24 cellular contexts compared by ENCODE assay signal in genomic region chr10:70558295-70558694, GRCh38. TPM values are rescaled to one million over a fixed set of nuclear protein-coding genes. Genes with fewer than 3 reads are reported as not detected.
DNase-seq lines count a peak whose midpoint lies in the region; ATAC-seq and TF ChIP-seq lines count a peak whose summit lies in the region.
"Had no signal": no experiment of that assay in that cellular context is flagged by ENCODE, and none has a peak within 500 bp of the region (broad histone marks: within the 10 kb centered on the region; RNA-seq: fewer than 3 reads in every experiment).

No MANE protein-coding gene starts in this region.

- DNase-seq in left cardiac atrium (peak; percentile 14), cardiac septum (ENCODE audit: low spot score) (no peak), nephron progenitor cell (no peak), aorta (peak; percentile 4 to 9), erythroblast (lab: John Stamatoyannopoulos, UW) (no peak)
- DNase-seq in central memory CD8-positive, alpha-beta T cell (ENCODE audit: low spot score in 2 of 2), result no peak
- DNase-seq: DMS 273 treated with DMSO at 0.1 percent for 48 hours; foreskin fibroblast; GM23248; hippocampal formation; mesenchymal stem cell; MM.1S; naive B cell; NCI-H1436; NCI-H524 treated with DMSO at 0.1 percent for 48 hours; stimulated activated naive CD4-positive, alpha-beta T cell treated with Interleukin-2 at 50 U/mL for 16 hours had no signal

- peaks cover 3% of the 10 kb centered on the region for H3K36me3 Mint-ChIP-seq in central memory CD8-positive, alpha-beta T cell (ENCODE audit: insufficient read depth)
- peaks cover 6% of the 10 kb centered on the region for H3K36me3 Mint-ChIP-seq in nephron progenitor cell (ENCODE audit: low read depth)
- H3K36me3 Mint-ChIP-seq: naive B cell, type B pancreatic cell had no signal

- H3K27me3 ChIP-seq in aorta (ENCODE audit: control insufficient read depth in 1 of 2, insufficient read depth in 2 of 2, low read length in 1 of 2), result no peaks in the 10 kb centered on the region

- H3K4me1 ChIP-seq in aorta (ENCODE audit: control insufficient read depth in 1 of 2, insufficient read depth in 2 of 2, low read length in 2 of 2), result no peaks in the 10 kb centered on the region

- H3K4me3 ChIP-seq in aorta (ENCODE audit: low read length in 2 of 2), result no peak overlapping the region
- H3K4me3 ChIP-seq: GM23248 had no signal

- TF ChIP-seq CTCF in nephron progenitor cell (IDR thresholded peaks at IDR 0.05), result no peak

- intact Hi-C loops in left cardiac atrium (cut with DNase I), result loop anchor here in 1 of 2 donors (10.0 kb wide), 2 partner anchors 117 to 317 kb away; partner anchors contain the start of gene ADAMTS14
- intact Hi-C loops in cardiac septum (cut with DNase I), result no loop called here
- intact Hi-C loops in aorta (cut with DNase I), result no loop called here

- peak overlapping the region; percentile 71 for H3K4me3 Mint-ChIP-seq in central memory CD8-positive, alpha-beta T cell
- H3K4me3 Mint-ChIP-seq in nephron progenitor cell, result peak overlapping the region; percentile 44

- H3K27ac Mint-ChIP-seq in central memory CD8-positive, alpha-beta T cell (ENCODE audit: low read depth), result no peak overlapping the region
- H3K27ac Mint-ChIP-seq in nephron progenitor cell, result peak overlapping the region; percentile 57

- no peak overlapping the region for H3K27ac ChIP-seq in aorta (ENCODE audit: low read depth in 1 of 2, low read length in 2 of 2)
- H3K27ac ChIP-seq: epithelial cell of prostate, GM23248, RWPE1 had no signal

- H3K36me3 ChIP-seq in aorta (ENCODE audit: control insufficient read depth in 1 of 2, insufficient read depth in 2 of 2, low read length in 1 of 2), result no peaks in the 10 kb centered on the region

- H3K27me3 Mint-ChIP-seq in central memory CD8-positive, alpha-beta T cell, result no peaks in the 10 kb centered on the region
- peaks cover 13% of the 10 kb centered on the region for H3K27me3 Mint-ChIP-seq in nephron progenitor cell (ENCODE audit: low read depth, poor library complexity)
- H3K27me3 Mint-ChIP-seq: IgD-negative memory B cell had no signal

- H3K4me1 Mint-ChIP-seq in central memory CD8-positive, alpha-beta T cell, result peaks cover 42% of the 10 kb centered on the region
- H3K4me1 Mint-ChIP-seq in nephron progenitor cell, result peaks cover 56% of the 10 kb centered on the region

- ATAC-seq in left cardiac atrium (no peak), aorta (ENCODE audit: low FRiP score) (no peak), GM21526 (IDR thresholded peaks at IDR 0.05; ENCODE audit: low FRiP score, unreplicated experiment) (no peak), GM21825 (IDR thresholded peaks at IDR 0.05; ENCODE audit: unreplicated experiment) (no peak)
- no peak for ATAC-seq in central memory CD8-positive, alpha-beta T cell (replicated peaks; ENCODE audit: extremely low read depth, poor library complexity, severe bottlenecking)

- no peaks in the 10 kb centered on the region for H3K9me3 Mint-ChIP-seq in central memory CD8-positive, alpha-beta T cell
- no peaks in the 10 kb centered on the region for H3K9me3 Mint-ChIP-seq in nephron progenitor cell
- H3K9me3 Mint-ChIP-seq: IgD-negative memory B cell, naive B cell, type B pancreatic cell had no signal

- H3K9me3 ChIP-seq in aorta (ENCODE audit: control insufficient read depth, low read length), result no peaks in the 10 kb centered on the region

- WGBS in aorta, 2 donors, result 93 to 95% methylated on average over 11 of the region's 11 CpGs

- no peak for TF ChIP-seq POLR2A in erythroblast (IDR thresholded peaks at IDR 0.05; ENCODE audit: low read length)

RNA-seq across cellular contexts. Expression of gene PRF1, which starts 44.2 kb away (rescaled TPM):
- total RNA-seq in left cardiac atrium (1 to 10 TPM; 1.5 to 4.6 TPM), cardiac septum (1.2 TPM), aorta (1 to 10 TPM; 3.2 to 6.1 TPM)
- polyA plus RNA-seq in aorta, result 1 to 10 TPM; 1.3 to 6.1 TPM
- total RNA-seq: dermis microvascular lymphatic vessel endothelial cell, GM23248, progenitor cell of endocrine pancreas had no signal
- polyA plus RNA-seq: GM23248 had no signal

Comparison
In these comparisons a context has a peak if more than half of its experiments do, and no peak if none do; other contexts are left out.
1. DNase-seq: peak in left cardiac atrium (single experiment) and aorta (2 of 2); none in cardiac septum (single experiment), central memory CD8-positive, alpha-beta T cell (0 of 2), nephron progenitor cell (single experiment) and erythroblast (0 of 2).